In the genomic region with DNA sequence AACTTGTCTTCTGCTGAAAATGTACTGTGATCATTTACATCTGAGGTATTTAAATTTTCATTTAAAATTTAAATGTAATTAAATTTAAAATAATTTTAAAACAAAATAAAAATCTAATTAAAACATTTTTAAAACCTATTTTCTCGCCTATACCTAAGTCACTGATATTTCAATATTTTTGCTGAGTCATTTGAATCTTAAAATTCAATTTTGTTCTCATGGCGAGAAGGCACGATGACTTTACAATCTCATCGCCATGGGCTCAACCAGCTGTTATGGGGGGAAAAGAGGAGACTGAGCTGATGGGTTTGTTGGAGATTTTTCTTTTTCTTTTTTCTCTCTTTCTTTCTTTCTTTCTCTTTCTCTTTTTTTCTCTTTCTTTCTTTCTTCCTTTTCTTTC, we compare ENCODE assay signal across 27 cellular contexts.
"Had no signal": no experiment of that assay in that cellular context is flagged by ENCODE, and none has a peak within 500 bp of the region (broad histone marks: within the 10 kb centered on the region; RNA-seq: fewer than 3 reads in every experiment).

No MANE protein-coding gene starts in this region.

- FAIRE-seq: kidney had no signal

- H3K27me3 ChIP-seq: colonic mucosa, neural progenitor cell, thyroid gland had no signal

- H3K36me3 ChIP-seq: colonic mucosa, gastrocnemius medialis, neural progenitor cell, sigmoid colon, stomach, thyroid gland had no signal

- ATAC-seq: esophagus mucosa; gastrocnemius medialis; left lobe of liver; mucosa of descending colon; natural killer cell treated with Interleukin-12 subunit alpha and Interleukin-12 subunit beta and Interleukin-15 and Interleukin-18, amount 100 ng/mL, for 72 hours; stimulated activated effector memory CD8-positive, alpha-beta T cell treated with anti-CD3 and anti-CD28 coated beads, Interleukin-12 subunit alpha, Interleukin-12 subunit beta, amount 100 ng/mL, for 72 hours had no signal

- H3K4me1 ChIP-seq: colonic mucosa, gastrocnemius medialis, parathyroid adenoma, sigmoid colon had no signal

- H3K36me3 Mint-ChIP-seq: mesothelial cell of epicardium; naive B cell; natural killer cell treated with Interleukin-12 subunit alpha and Interleukin-12 subunit beta and Interleukin-15 and Interleukin-18, amount 100 ng/mL, for 72 hours; neural progenitor cell; stimulated activated effector memory CD8-positive, alpha-beta T cell treated with anti-CD3 and anti-CD28 coated beads, Interleukin-12 subunit alpha, Interleukin-12 subunit beta, amount 100 ng/mL, for 72 hours had no signal

- H3K9me3 Mint-ChIP-seq: dendritic cell treated with granulocyte-macrophage colony-stimulating factor and Interleukin-4, amounts not matched to agents 40 ng/mL and 50 ng/mL, for 4 days; endodermal cell; mesothelial cell of epicardium; naive B cell; natural killer cell treated with Interleukin-12 subunit alpha and Interleukin-12 subunit beta and Interleukin-15 and Interleukin-18, amount 100 ng/mL, for 72 hours; neural progenitor cell; stimulated activated effector memory CD8-positive, alpha-beta T cell treated with anti-CD3 and anti-CD28 coated beads, Interleukin-12 subunit alpha, Interleukin-12 subunit beta, amount 100 ng/mL, for 72 hours had no signal

- H3K9me3 ChIP-seq: colonic mucosa, gastrocnemius medialis, mucosa of descending colon, sigmoid colon, stomach, thyroid gland had no signal

- H3K4me1 Mint-ChIP-seq: endodermal cell; mesothelial cell of epicardium; stimulated activated effector memory CD8-positive, alpha-beta T cell treated with anti-CD3 and anti-CD28 coated beads, Interleukin-12 subunit alpha, Interleukin-12 subunit beta, amount 100 ng/mL, for 72 hours had no signal

- H3K27ac Mint-ChIP-seq: dendritic cell treated with granulocyte-macrophage colony-stimulating factor and Interleukin-4, amounts not matched to agents 40 ng/mL and 50 ng/mL, for 4 days; endodermal cell; mesothelial cell of epicardium; natural killer cell treated with Interleukin-12 subunit alpha and Interleukin-12 subunit beta and Interleukin-15 and Interleukin-18, amount 100 ng/mL, for 72 hours; stimulated activated effector memory CD8-positive, alpha-beta T cell treated with anti-CD3 and anti-CD28 coated beads, Interleukin-12 subunit alpha, Interleukin-12 subunit beta, amount 100 ng/mL, for 72 hours had no signal

- H3K4me3 ChIP-seq: colonic mucosa, gastrocnemius medialis, mucosa of descending colon, neural progenitor cell, sigmoid colon, stomach, thyroid gland had no signal

- H3K27ac ChIP-seq: colonic mucosa, epithelial cell of prostate, gastrocnemius medialis, neural progenitor cell, parathyroid adenoma, sigmoid colon, stomach, thyroid gland had no signal

- DNase-seq: colonic mucosa; effector CD8-positive, alpha-beta T cell; endodermal cell; foreskin fibroblast; gastrocnemius medialis; head of caudate nucleus; kidney; mesenchymal stem cell; mucosa of descending colon; naive B cell; sigmoid colon; stimulated activated CD4-positive, alpha-beta T cell treated with anti-CD3 and anti-CD28 coated beads, Interleukin-2, amount 100 ng/mL, for 24 hours; stimulated activated CD4-positive, alpha-beta T cell treated with anti-CD3 and anti-CD28 coated beads, Interleukin-4, amount 100 ng/mL, for 24 hours; stimulated activated naive CD4-positive, alpha-beta T cell treated with Interleukin-2 at 50 U/mL for 16 hours; stomach; thyroid gland; trophoblast cell had no signal

- H3K27me3 Mint-ChIP-seq: progenitor cell of endocrine pancreas had no signal

- H3K4me3 Mint-ChIP-seq: dendritic cell treated with granulocyte-macrophage colony-stimulating factor and Interleukin-4, amounts not matched to agents 40 ng/mL and 50 ng/mL, for 4 days; endodermal cell; mesothelial cell of epicardium; naive B cell; natural killer cell treated with Interleukin-12 subunit alpha and Interleukin-12 subunit beta and Interleukin-15 and Interleukin-18, amount 100 ng/mL, for 72 hours; neural progenitor cell; stimulated activated effector memory CD8-positive, alpha-beta T cell treated with anti-CD3 and anti-CD28 coated beads, Interleukin-12 subunit alpha, Interleukin-12 subunit beta, amount 100 ng/mL, for 72 hours had no signal
